9 cellular contexts compared by ENCODE assay signal in the genomic region with DNA sequence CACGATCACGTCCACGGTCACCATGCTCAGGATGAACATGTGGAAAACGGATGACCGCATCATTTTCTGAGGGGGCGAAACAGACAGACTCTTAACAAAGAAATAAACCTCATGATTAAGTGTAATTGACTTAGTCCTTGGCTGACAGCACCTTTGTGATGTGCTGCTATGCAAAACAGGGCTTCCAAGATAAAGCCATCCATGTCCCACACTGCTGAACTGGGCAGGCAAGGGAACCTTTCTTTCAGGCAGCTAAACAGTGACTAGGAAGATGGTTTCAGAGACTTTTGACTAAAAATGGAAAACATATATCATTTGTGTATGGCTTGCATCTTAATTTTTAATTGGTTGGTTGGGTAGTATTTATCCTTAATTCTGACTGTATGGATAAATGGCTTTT.
DNase-seq lines count a peak whose midpoint lies in the region; ATAC-seq, FAIRE-seq and TF ChIP-seq lines count a peak whose summit lies in the region.
"Had no signal": no experiment of that assay in that cellular context is flagged by ENCODE, and none has a peak within 500 bp of the region (broad histone marks: within the 10 kb centered on the region; RNA-seq: fewer than 3 reads in every experiment).

No MANE protein-coding gene starts in this region.

- H3K4me2 ChIP-seq in GM23248 (ENCODE audit: unreplicated experiment) (no peak overlapping the region), GM12878 (ENCODE audit: control insufficient read depth, insufficient read depth) (no peak overlapping the region), osteoblast (ENCODE audit: insufficient read depth, low read length) (peak overlapping the region; percentile 57)

- H2AFZ ChIP-seq in GM23248 = no peak overlapping the region
- H2AFZ ChIP-seq in GM12878 (ENCODE audit: control insufficient read depth, low read depth, low read length) = peak overlapping the region; percentile 37; the same call in 1 of the 2 replicates
- H2AFZ ChIP-seq in osteoblast (ENCODE audit: low read length) = no peak overlapping the region

- no peaks in the 10 kb centered on the region for H3K9me3 ChIP-seq in GM23248 (ENCODE audit: low read depth)
- H3K9me3 ChIP-seq in GM12878 (replicated peaks; ENCODE audit: control insufficient read depth, insufficient read depth, low read length) = no peaks in the 10 kb centered on the region
- H3K9me3 ChIP-seq in osteoblast (ENCODE audit: low read depth, low read length) = no peaks in the 10 kb centered on the region
- H3K9me3 ChIP-seq in tibial nerve = no peaks in the 10 kb centered on the region

- 0 out of 2 replicates have a peak, but pooled peaks cover 6% of the 10 kb centered on the region for H3F3A ChIP-seq in GM23248 (ENCODE audit: insufficient read depth)

- H3K9ac ChIP-seq in GM23248 = no peak overlapping the region
- H3K9ac ChIP-seq in GM12878 (ENCODE audit: control insufficient read depth, insufficient read depth, low read length) = no peak overlapping the region

- intact Hi-C loops in GM12878 (cut with micrococcal nuclease; ENCODE audit: unreplicated experiment) (loop anchor here (10.0 kb wide), 1 partner anchor 496 kb away; no protein-coding TSS in a partner anchor), left ventricle myocardium superior (cut with micrococcal nuclease) (no loop called here)

- no peaks in the 10 kb centered on the region for H3K36me3 ChIP-seq in GM23248 (ENCODE audit: low read depth)
- H3K36me3 ChIP-seq in GM12878 (ENCODE audit: control insufficient read depth in 2 of 2, insufficient read depth in 2 of 2, low read length in 1 of 2) = no peaks in the 10 kb centered on the region
- H3K36me3 ChIP-seq in osteoblast (ENCODE audit: insufficient read depth, low read length) = no peaks in the 10 kb centered on the region
- no peaks in the 10 kb centered on the region for H3K36me3 ChIP-seq in tibial nerve

- H4K20me1 ChIP-seq in GM23248 (ENCODE audit: insufficient read depth) (no peaks in the 10 kb centered on the region), GM12878 (ENCODE audit: control insufficient read depth, insufficient read depth) (no peaks in the 10 kb centered on the region), osteoblast (ENCODE audit: insufficient read depth, low read length) (no peaks in the 10 kb centered on the region)

- TF ChIP-seq EP300 in GM12878 (IDR thresholded peaks at IDR 0.05; ENCODE audit: borderline replicate concordance in 1 of 2, control insufficient read depth in 1 of 2, low read depth in 2 of 2, low read length in 2 of 2) (no peak), tibial nerve (IDR thresholded peaks at IDR 0.05) (no peak)

- H3K4me1 ChIP-seq in GM23248 (ENCODE audit: insufficient read depth) (peaks cover 10% of the 10 kb centered on the region; the same call in 1 of the 2 replicates), GM12878 (ENCODE audit: control insufficient read depth, insufficient read depth, low read length) (no peaks in the 10 kb centered on the region), osteoblast (ENCODE audit: insufficient read depth, low read length) (peaks cover 8% of the 10 kb centered on the region), tibial nerve (no peaks in the 10 kb centered on the region)
- H3K4me1 ChIP-seq: foreskin keratinocyte had no signal

- no peaks in the 10 kb centered on the region for H3K79me2 ChIP-seq in GM23248 (ENCODE audit: insufficient read depth)
- no peaks in the 10 kb centered on the region for H3K79me2 ChIP-seq in GM12878 (ENCODE audit: control insufficient read depth, insufficient read depth, low read length)
- H3K79me2 ChIP-seq in osteoblast (ENCODE audit: insufficient read depth, low read length) = no peaks in the 10 kb centered on the region

- WGBS in GM23248 (ENCODE audit: low coverage in 1 of 2, low lambda C conversion rate in 2 of 2, missing lambda C conversion rate in 2 of 2), 2 experiments = 94 to 96% methylated on average over 6 of the region's 6 CpGs
- 16% methylated on average over 6 of the region's 6 CpGs for WGBS in GM12878 (ENCODE audit: insufficient coverage, insufficient replicate concordance, low lambda C conversion rate, missing lambda C conversion rate)
- 93 to 98% methylated on average over 6 of the region's 6 CpGs for WGBS in tibial nerve, 2 donors

- DNase-seq in GM23248 (peak; percentile 2), NB4 (ENCODE audit: low read depth) (no peak), GM12878 (ENCODE audit: low read depth, low spot score) (no peak), osteoblast (ENCODE audit: insufficient read length, low spot score, missing footprints) (no peak), left ventricle myocardium superior (no peak), tibial nerve (ENCODE audit: low spot score in 2 of 2) (no peak), NCI-H2107 (lab: John Stamatoyannopoulos, UW) (no peak)

- FAIRE-seq in GM12878 (lab: Jason Lieb, UNC) = no peak
- FAIRE-seq: keratinocyte had no signal

- SMC1A ChIA-PET in GM12878 (lab: Charles Lee; ENCODE audit: uncharacterized antibody, unreplicated experiment) = interaction anchor here (0.7 to 1.0 kb wide), 3 partner anchors 9 to 15 kb away, joined by 4 read pairs; no protein-coding TSS in a partner anchor

- TF ChIP-seq POLR2A in NB4 (IDR thresholded peaks at IDR 0.05; ENCODE audit: extremely low read depth, insufficient read length) (no peak), GM12878 (IDR thresholded peaks at IDR 0.05; ENCODE audit: low read depth, low read length) (no peak), tibial nerve (IDR thresholded peaks at IDR 0.05) (no peak)

- in situ Hi-C loops in GM23248 (cut with MboI) (no loop called here), GM12878 (cut with MboI) (no loop called here)

- RAD21 ChIA-PET in GM12878 (lab: Charles Lee; ENCODE audit: unreplicated experiment) = interaction anchor here (1.1 kb wide), 1 partner anchor 40 kb away, joined by 4 read pairs; no protein-coding TSS in a partner anchor

- no peak; the same call in 2 of the 3 replicates for ATAC-seq in GM12878
- no peak for ATAC-seq in left ventricle myocardium superior

- no peaks in the 10 kb centered on the region for H3K9me2 ChIP-seq in GM23248 (ENCODE audit: insufficient read depth)

- TF ChIP-seq CTCF in NB4 (IDR thresholded peaks at IDR 0.05; ENCODE audit: low read depth, low read length) (no peak), GM12878 (IDR thresholded peaks at IDR 0.05 in 2 of 3, conservative IDR thresholded peaks at IDR 0.05 in 1 of 3; ENCODE audit: control insufficient read depth in 2 of 3, extremely low read depth in 1 of 3, insufficient read depth in 1 of 3, low read depth in 3 of 3, low read length in 3 of 3) (no peak), osteoblast (IDR thresholded peaks at IDR 0.05; ENCODE audit: extremely low read depth, low read depth, low read length) (no peak), tibial nerve (IDR thresholded peaks at IDR 0.05) (no peak)

- H3K27ac ChIP-seq in GM23248 = peak overlapping the region; percentile 43
- no peak overlapping the region for H3K27ac ChIP-seq in GM12878 (ENCODE audit: control insufficient read depth, insufficient read depth)
- peak overlapping the region; percentile 13 for H3K27ac ChIP-seq in osteoblast (ENCODE audit: low read depth, low read length)
- H3K27ac ChIP-seq in tibial nerve = no peak overlapping the region
- H3K27ac ChIP-seq: foreskin keratinocyte had no signal

- BruUV-seq in GM12878 (replicated peaks; lab: Mats Ljungman, UMichigan) = no TSS peak

- CTCF ChIA-PET in GM12878 (lab: Yijun Ruan, JAX) = no interaction called here

- H3K27me3 ChIP-seq in GM23248 (replicated peaks; ENCODE audit: insufficient read depth) (no peaks in the 10 kb centered on the region), GM12878 (replicated peaks in 1 of 2; ENCODE audit: control insufficient read depth in 2 of 2, insufficient read depth in 2 of 2, low read length in 1 of 2) (no peaks in the 10 kb centered on the region), osteoblast (ENCODE audit: insufficient read depth, low read length) (no peaks in the 10 kb centered on the region), tibial nerve (no peaks in the 10 kb centered on the region)
- H3K27me3 ChIP-seq: foreskin keratinocyte had no signal

- no peak for TF ChIP-seq RAD21 in GM12878 (IDR thresholded peaks at IDR 0.05; ENCODE audit: insufficient read depth, low read depth, low read length)

- POLR2A ChIA-PET in GM12878 (lab: Charles Lee) = no interaction called here

- H3K4me3 ChIP-seq in GM23248 = no peak overlapping the region
- H3K4me3 ChIP-seq in NB4 (ENCODE audit: low read depth, low read length) = peak overlapping the region; percentile 35
- H3K4me3 ChIP-seq in GM12878 = no peak overlapping the region
- H3K4me3 ChIP-seq in osteoblast (ENCODE audit: insufficient read depth, low read length) = no peak overlapping the region
- no peak overlapping the region for H3K4me3 ChIP-seq in tibial nerve

TF ChIP-seq in GM12878, 131 proteins besides CTCF, POLR2A, EP300 and RAD21:
- TF ChIP-seq SRF (IDR thresholded peaks at IDR 0.05; ENCODE audit: low read depth in 2 of 2, low read length in 2 of 2) (no peak), ESRRA (IDR thresholded peaks at IDR 0.05; ENCODE audit: low read length) (no peak)
- TF ChIP-seq, protein P1, sequence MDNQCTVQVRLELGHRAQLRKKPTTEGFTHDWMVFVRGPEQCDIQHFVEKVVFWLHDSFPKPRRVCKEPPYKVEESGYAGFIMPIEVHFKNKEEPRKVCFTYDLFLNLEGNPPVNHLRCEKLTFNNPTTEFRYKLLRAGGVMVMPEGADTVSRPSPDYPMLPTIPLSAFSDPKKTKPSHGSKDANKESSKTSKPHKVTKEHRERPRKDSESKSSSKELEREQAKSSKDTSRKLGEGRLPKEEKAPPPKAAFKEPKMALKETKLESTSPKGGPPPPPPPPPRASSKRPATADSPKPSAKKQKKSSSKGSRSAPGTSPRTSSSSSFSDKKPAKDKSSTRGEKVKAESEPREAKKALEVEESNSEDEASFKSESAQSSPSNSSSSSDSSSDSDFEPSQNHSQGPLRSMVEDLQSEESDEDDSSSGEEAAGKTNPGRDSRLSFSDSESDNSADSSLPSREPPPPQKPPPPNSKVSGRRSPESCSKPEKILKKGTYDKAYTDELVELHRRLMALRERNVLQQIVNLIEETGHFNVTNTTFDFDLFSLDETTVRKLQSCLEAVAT (IDR thresholded peaks at IDR 0.05) = 0 out of 2 replicates have a peak, but pooled peaks have one; percentile 3

Comparison
In these comparisons a context has a peak if more than half of its experiments do, and no peak if none do; other contexts are left out.
1. H3K27ac ChIP-seq: peak in GM23248 (single experiment) and osteoblast (single experiment); none in GM12878 (single experiment) and tibial nerve (0 of 4).